Comparison of ENCODE assay signal across 9 cellular contexts in the genomic region with DNA sequence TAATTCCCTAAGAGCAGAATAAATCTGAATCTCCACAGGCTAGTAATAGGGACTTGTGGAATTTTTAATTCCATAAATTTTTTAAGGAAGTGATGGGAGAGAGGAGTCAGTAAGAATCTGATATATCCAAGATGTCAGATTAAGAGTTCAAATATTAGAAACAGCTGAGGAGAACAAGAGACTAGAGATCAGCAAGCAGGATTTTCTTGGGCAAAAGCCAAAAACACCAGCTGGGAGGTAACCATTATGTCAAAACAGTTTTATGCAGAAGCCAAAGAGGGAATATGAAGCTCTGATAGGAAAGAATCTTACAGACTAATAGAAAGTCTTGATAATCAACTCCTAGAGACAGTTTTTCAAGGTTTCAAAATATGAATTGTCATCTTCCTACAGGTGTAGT.
A peak's percentile ranks its signal among the peaks of the same experiment; 100 is the strongest.
DNase-seq lines count a peak whose midpoint lies in the region; ATAC-seq and TF ChIP-seq lines count a peak whose summit lies in the region.
"Had no signal": no experiment of that assay in that cellular context is flagged by ENCODE, and none has a peak within 500 bp of the region (broad histone marks: within the 10 kb centered on the region; RNA-seq: fewer than 3 reads in every experiment).

No MANE protein-coding gene starts in this region.

- intact Hi-C loops in Right ventricle myocardium superior (cut with DNase I): no loop called here
- intact Hi-C loops in right cardiac atrium (cut with DNase I): no loop called here

- no peak overlapping the region for H3K18ac ChIP-seq in trophoblast cell (ENCODE audit: low read length)

- H4K8ac ChIP-seq in trophoblast cell (ENCODE audit: low read depth, low read length): no peak overlapping the region

- H2BK12ac ChIP-seq in trophoblast cell (ENCODE audit: low read length): no peak overlapping the region

- no peak overlapping the region for H2AFZ ChIP-seq in trophoblast cell (ENCODE audit: insufficient read depth, low read length, poor library complexity)

- H3K4me1 ChIP-seq in right cardiac atrium (ENCODE audit: control insufficient read depth, insufficient read depth, low read length): no peaks in the 10 kb centered on the region
- no peaks in the 10 kb centered on the region for H3K4me1 ChIP-seq in urinary bladder (ENCODE audit: insufficient read depth)
- H3K4me1 ChIP-seq in trophoblast cell (ENCODE audit: control insufficient read depth in 1 of 2, insufficient read depth in 2 of 2, low read length in 2 of 2): peaks cover 0 to 2% of the 10 kb centered on the region in 2 experiments

- ATAC-seq in Right ventricle myocardium superior (ENCODE audit: poor library complexity) (peak; percentile 82), right cardiac atrium (no peak)

- no peak overlapping the region for H3K4ac ChIP-seq in trophoblast cell (ENCODE audit: low read depth, low read length)

- no peak overlapping the region for H2BK5ac ChIP-seq in trophoblast cell (ENCODE audit: low read depth, low read length, poor library complexity)

- no peak overlapping the region for H2BK120ac ChIP-seq in trophoblast cell (ENCODE audit: insufficient read depth, low read length, poor library complexity)

- no peak overlapping the region for H3K23ac ChIP-seq in trophoblast cell (ENCODE audit: low read length)

- H3K4me3 ChIP-seq in right cardiac atrium (ENCODE audit: low read length) (no peak overlapping the region), fibroblast of mammary gland (ENCODE audit: control insufficient read depth, low read depth, low read length) (no peak overlapping the region), urinary bladder (ENCODE audit: low read depth, low read length) (no peak overlapping the region), trophoblast cell (ENCODE audit: low read depth, low read length) (no peak overlapping the region)

- H3K14ac ChIP-seq in trophoblast cell (ENCODE audit: low read length): no peak overlapping the region

- H3K79me2 ChIP-seq in trophoblast cell (ENCODE audit: control insufficient read depth, insufficient read depth, low read length, poor library complexity): no peaks in the 10 kb centered on the region

- TF ChIP-seq CTCF in fibroblast of mammary gland (conservative IDR thresholded peaks at IDR 0.05; ENCODE audit: control insufficient read depth, insufficient read depth, low read depth, low read length): no peak

- H3K36me3 ChIP-seq in urinary bladder (ENCODE audit: insufficient read depth) (no peaks in the 10 kb centered on the region), trophoblast cell (ENCODE audit: control insufficient read depth in 1 of 2, insufficient read depth in 2 of 2, low read length in 2 of 2) (no peaks in the 10 kb centered on the region)

- H3K9ac ChIP-seq in trophoblast cell (ENCODE audit: low read length): no peak overlapping the region

- H3K27me3 ChIP-seq in right cardiac atrium (ENCODE audit: control insufficient read depth, insufficient read depth): no peaks in the 10 kb centered on the region
- H3K27me3 ChIP-seq in trophoblast cell (ENCODE audit: insufficient read depth, low read length): no peaks in the 10 kb centered on the region

- no peak overlapping the region for H2AK5ac ChIP-seq in trophoblast cell (ENCODE audit: low read length)

- H3K27ac ChIP-seq in right cardiac atrium (ENCODE audit: low read length) (no peak overlapping the region), urinary bladder (ENCODE audit: low read depth) (peak overlapping the region; percentile 10), trophoblast cell (ENCODE audit: low read depth, low read length) (no peak overlapping the region)

- H3K9me3 ChIP-seq in right cardiac atrium (ENCODE audit: control insufficient read depth, low read length): no peaks in the 10 kb centered on the region
- H3K9me3 ChIP-seq in trophoblast cell (ENCODE audit: insufficient read depth, low read depth, low read length): no peaks in the 10 kb centered on the region

- no peaks in the 10 kb centered on the region for H3K79me1 ChIP-seq in trophoblast cell (ENCODE audit: low read length)

- DNase-seq in Right ventricle myocardium superior (no peak), right cardiac atrium (no peak), NCI-H748 treated with DMSO at 0.1 percent for 48 hours (lab: John Stamatoyannopoulos, UW) (peak; percentile 33), fibroblast of mammary gland (ENCODE audit: low read depth) (peak; percentile 79), NK-92 (lab: John Stamatoyannopoulos, UW; ENCODE audit: unreplicated experiment) (no peak), trophoblast cell (no peak)
- no peak for DNase-seq in stimulated activated CD4-positive, alpha-beta T cell treated with anti-CD3 and anti-CD28 coated beads, Interleukin-2, amount 100 ng/mL, for 48 hours
- DNase-seq: Karpas-422 had no signal

- no peak overlapping the region for H3K4me2 ChIP-seq in trophoblast cell (ENCODE audit: low read length)

- H4K12ac ChIP-seq in trophoblast cell (ENCODE audit: low read depth, low read length): no peak overlapping the region

- no peak overlapping the region for H4K91ac ChIP-seq in trophoblast cell (ENCODE audit: low read depth, low read length)

Comparison
In these comparisons a context has a peak if more than half of its experiments do, and no peak if none do; other contexts are left out.
1. DNase-seq: peak in NCI-H748 treated with DMSO at 0.1 percent for 48 hours (single experiment) and fibroblast of mammary gland (single experiment); none in Right ventricle myocardium superior (single experiment), right cardiac atrium (0 of 3), stimulated activated CD4-positive, alpha-beta T cell treated with anti-CD3 and anti-CD28 coated beads, Interleukin-2, amount 100 ng/mL, for 48 hours (0 of 2), NK-92 (single experiment) and trophoblast cell (0 of 2).